In the genomic region with DNA sequence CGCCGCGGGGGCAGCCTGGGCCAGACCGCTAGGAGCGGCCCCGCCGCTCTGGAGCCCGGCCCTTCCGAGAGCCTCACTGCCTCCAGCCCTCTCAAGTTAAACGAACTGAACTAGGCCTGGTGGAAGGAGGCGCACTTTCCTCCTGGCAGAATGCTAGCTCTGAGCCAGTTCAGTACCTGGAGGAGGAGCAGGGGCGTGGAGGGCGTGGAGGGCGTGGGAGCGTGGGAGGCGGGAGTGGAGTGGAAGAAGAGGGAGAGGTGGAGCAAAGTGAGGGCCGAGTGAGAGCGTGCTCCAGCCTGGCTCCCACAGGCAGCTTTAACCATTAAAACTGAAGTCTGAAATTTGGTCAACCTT, we compare ENCODE assay signal across 12 cellular contexts. TPM values are rescaled to one million over a fixed set of nuclear protein-coding genes. Genes with fewer than 3 reads are reported as not detected.
A peak's percentile ranks its signal among the peaks of the same experiment; 100 is the strongest.
DNase-seq lines count a peak whose midpoint lies in the region; ATAC-seq and TF ChIP-seq lines count a peak whose summit lies in the region.
"Had no signal": no experiment of that assay in that cellular context is flagged by ENCODE, and none has a peak within 500 bp of the region (broad histone marks: within the 10 kb centered on the region; RNA-seq: fewer than 3 reads in every experiment).

No MANE protein-coding gene starts in this region.

- CTCF ChIA-PET in HCT116 (lab: Charles Lee) = interaction anchor here (0.8 to 1.7 kb wide), 2 partner anchors 9 to 115 kb away, joined by 3 to 7 read pairs; a partner anchor contains a TSS

- no peaks in the 10 kb centered on the region for H3K9me3 ChIP-seq in HCT116 (ENCODE audit: control insufficient read depth in 1 of 2, insufficient read depth in 1 of 2, low read depth in 1 of 2, low read length in 2 of 2)
- no peaks in the 10 kb centered on the region for H3K9me3 ChIP-seq in colonic mucosa
- H3K9me3 ChIP-seq in neutrophil = no peaks in the 10 kb centered on the region

- H3K4me1 Mint-ChIP-seq in stimulated activated naive B cell treated with anti-CD40 and anti-IgM and Interleukin-4, amounts not matched to agents 10 μg/mL and 1 μg/mL and 100 μg/mL, for 72 hours = peaks cover 35 to 40% of the 10 kb centered on the region in 2 donors

- POLR2A ChIA-PET in HCT116 (lab: Charles Lee) = no interaction called here

- H3K27me3 ChIP-seq in HCT116 (ENCODE audit: insufficient read depth, low read length) (0 out of 2 replicates have a peak, but pooled peaks cover 4% of the 10 kb centered on the region), colonic mucosa (no peaks in the 10 kb centered on the region), neutrophil (no peaks in the 10 kb centered on the region)

- H3K4me3 Mint-ChIP-seq in stimulated activated naive B cell treated with anti-CD40 and anti-IgM and Interleukin-4, amounts not matched to agents 10 μg/mL and 1 μg/mL and 100 μg/mL, for 72 hours = no peak overlapping the region
- H3K4me3 Mint-ChIP-seq: activated CD4-positive, alpha-beta T cell treated with anti-CD3 and anti-CD28 coated beads, Interleukin-2, amount 10 ng/mL, durations not matched to agents 7 days and 5 days; T-helper 2 cell treated with Interferon-gamma antibody and Interleukin-4, amounts not matched to agents 5 μg/mL and 100 μg/mL, for 36 hours had no signal

- DNase-seq in HCT116 (ENCODE audit: low read depth, low spot score) (no peak), colonic mucosa (no peak), DMS79 treated with DMSO at 0.1 percent for 48 hours (lab: John Stamatoyannopoulos, UW) (no peak)
- DNase-seq in stimulated activated naive B cell treated with anti-CD40 and anti-IgM and Interleukin-4, amounts not matched to agents 10 μg/mL and 1 μg/mL and 100 μg/mL, for 72 hours = no peak
- DNase-seq in NK-92 treated with Interleukin-12 subunit alpha and Interleukin-12 subunit beta, amount 100 ng/mL, for 24 hours (lab: John Stamatoyannopoulos, UW) = no peak
- DNase-seq: activated CD4-positive, alpha-beta T cell treated with anti-CD3 and anti-CD28 coated beads, Interleukin-2, amount 10 ng/mL, durations not matched to agents 7 days and 5 days; NCI-H187; NCI-H748 treated with DMSO at 0.1 percent for 48 hours; RPMI8226 had no signal

- no peak overlapping the region for H3K27ac Mint-ChIP-seq in stimulated activated naive B cell treated with anti-CD40 and anti-IgM and Interleukin-4, amounts not matched to agents 10 μg/mL and 1 μg/mL and 100 μg/mL, for 72 hours
- H3K27ac Mint-ChIP-seq: activated CD4-positive, alpha-beta T cell treated with anti-CD3 and anti-CD28 coated beads, Interleukin-2, amount 10 ng/mL, durations not matched to agents 7 days and 5 days; progenitor cell of endocrine pancreas had no signal

- H3K36me3 Mint-ChIP-seq in stimulated activated naive B cell treated with anti-CD40 and anti-IgM and Interleukin-4, amounts not matched to agents 10 μg/mL and 1 μg/mL and 100 μg/mL, for 72 hours = peaks cover 5 to 23% of the 10 kb centered on the region in 2 donors

- intact Hi-C loops in HCT116 (cut with micrococcal nuclease) = no loop called here
- intact Hi-C loops in colonic mucosa (cut with DNase I) = no loop called here

- H3K9ac ChIP-seq in HCT116 (ENCODE audit: low read length) = no peak overlapping the region
- H3K9ac ChIP-seq in colonic mucosa (ENCODE audit: low read depth in 2 of 2, low read length in 2 of 2) = no peak overlapping the region

- peak; percentile 14; the same call in 1 of the 2 replicates for ATAC-seq in HCT116
- ATAC-seq in stimulated activated naive B cell treated with anti-CD40 and anti-IgM and Interleukin-4, amounts not matched to agents 10 μg/mL and 1 μg/mL and 100 μg/mL, for 72 hours (replicated peaks) = no peak

- TF ChIP-seq RAD21 in HCT116 (IDR thresholded peaks at IDR 0.05; ENCODE audit: low read depth) = no peak

- no peaks in the 10 kb centered on the region for H3K9me3 Mint-ChIP-seq in stimulated activated naive B cell treated with anti-CD40 and anti-IgM and Interleukin-4, amounts not matched to agents 10 μg/mL and 1 μg/mL and 100 μg/mL, for 72 hours
- H3K9me3 Mint-ChIP-seq: activated CD4-positive, alpha-beta T cell treated with anti-CD3 and anti-CD28 coated beads, Interleukin-2, amount 10 ng/mL, durations not matched to agents 7 days and 5 days; T-helper 2 cell treated with Interferon-gamma antibody and Interleukin-4, amounts not matched to agents 5 μg/mL and 100 μg/mL, for 36 hours had no signal

- TF ChIP-seq POLR2A in HCT116 (IDR thresholded peaks at IDR 0.05; ENCODE audit: borderline replicate concordance, extremely low read depth, insufficient read depth, insufficient read length) = no peak

- no peak for TF ChIP-seq CTCF in HCT116 (IDR thresholded peaks at IDR 0.05 in 2 of 3, conservative IDR thresholded peaks at IDR 0.05 in 1 of 3; ENCODE audit: borderline replicate concordance in 1 of 3, insufficient read depth in 1 of 3, low read depth in 2 of 3, low read length in 2 of 3)
- TF ChIP-seq CTCF in colonic mucosa (IDR thresholded peaks at IDR 0.05) = no peak
- TF ChIP-seq CTCF in neutrophil (IDR thresholded peaks at IDR 0.05) = no peak

- no peak overlapping the region for H2AFZ ChIP-seq in HCT116 (ENCODE audit: low read depth, low read length, poor library complexity, severe bottlenecking)

- H3K4me2 ChIP-seq in HCT116 (ENCODE audit: low read length) = peak overlapping the region; percentile 47

- no peaks in the 10 kb centered on the region for H4K20me1 ChIP-seq in HCT116 (ENCODE audit: insufficient read depth)

- RAD21 ChIA-PET in HCT116 (lab: Charles Lee; ENCODE audit: low non-redundant PET in 1 of 2, low total read pairs in 2 of 2, uncharacterized antibody in 2 of 2, unreplicated experiment in 2 of 2) = no interaction called here

- H3K36me3 ChIP-seq in HCT116 (ENCODE audit: control insufficient read depth in 1 of 2, insufficient read depth in 2 of 2, low read length in 2 of 2) (no peaks in the 10 kb centered on the region), colonic mucosa (no peaks in the 10 kb centered on the region), neutrophil (peaks cover 41% of the 10 kb centered on the region)

- no peaks in the 10 kb centered on the region for H3K79me2 ChIP-seq in HCT116 (ENCODE audit: insufficient read depth, low read length)

- BruUV-seq in HCT116 (replicated peaks; lab: Mats Ljungman, UMichigan) = no TSS peak

- H3K4me3 ChIP-seq in HCT116 (replicated peaks in 1 of 2; ENCODE audit: low read depth in 1 of 2, low read length in 2 of 2) (no peak overlapping the region), colonic mucosa (peak overlapping the region; percentile 2), neutrophil (ENCODE audit: low read depth in 1 of 2, low read length in 1 of 2) (peak overlapping the region; percentile 54 to 74)

- peaks cover 12 to 17% of the 10 kb centered on the region in 2 donors for H3K27me3 Mint-ChIP-seq in stimulated activated naive B cell treated with anti-CD40 and anti-IgM and Interleukin-4, amounts not matched to agents 10 μg/mL and 1 μg/mL and 100 μg/mL, for 72 hours

- peaks cover 11 to 24% of the 10 kb centered on the region in 2 experiments for H3K4me1 ChIP-seq in HCT116 (ENCODE audit: control insufficient read depth in 1 of 2, insufficient read depth in 2 of 2, low read length in 2 of 2)
- peaks cover 5% of the 10 kb centered on the region for H3K4me1 ChIP-seq in colonic mucosa
- peaks cover 91 to 93% of the 10 kb centered on the region in 2 experiments for H3K4me1 ChIP-seq in neutrophil (ENCODE audit: control insufficient read depth in 1 of 2, insufficient read depth in 1 of 2, low read depth in 1 of 2, low read length in 1 of 2)

- H3K27ac ChIP-seq in HCT116 (ENCODE audit: low read depth, low read length) (no peak overlapping the region; the same call in 1 of the 2 replicates), colonic mucosa (no peak overlapping the region), neutrophil (peak overlapping the region; percentile 97)

- no peaks in the 10 kb centered on the region for H3K9me2 ChIP-seq in HCT116 (ENCODE audit: insufficient read depth)

TF ChIP-seq in HCT116, 20 proteins besides CTCF, POLR2A, EP300 and RAD21 (continues in another document):
- TF ChIP-seq EGR1 (IDR thresholded peaks at IDR 0.05; ENCODE audit: low read depth) = no peak
- TF ChIP-seq, protein P1, sequence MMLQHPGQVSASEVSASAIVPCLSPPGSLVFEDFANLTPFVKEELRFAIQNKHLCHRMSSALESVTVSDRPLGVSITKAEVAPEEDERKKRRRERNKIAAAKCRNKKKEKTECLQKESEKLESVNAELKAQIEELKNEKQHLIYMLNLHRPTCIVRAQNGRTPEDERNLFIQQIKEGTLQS (IDR thresholded peaks at IDR 0.05) = no peak
- no peak for TF ChIP-seq ZFX (IDR thresholded peaks at IDR 0.05)
- TF ChIP-seq POLR2AphosphoS5 (IDR thresholded peaks at IDR 0.05; ENCODE audit: low read depth, low read length) = no peak
- TF ChIP-seq, protein P2, sequence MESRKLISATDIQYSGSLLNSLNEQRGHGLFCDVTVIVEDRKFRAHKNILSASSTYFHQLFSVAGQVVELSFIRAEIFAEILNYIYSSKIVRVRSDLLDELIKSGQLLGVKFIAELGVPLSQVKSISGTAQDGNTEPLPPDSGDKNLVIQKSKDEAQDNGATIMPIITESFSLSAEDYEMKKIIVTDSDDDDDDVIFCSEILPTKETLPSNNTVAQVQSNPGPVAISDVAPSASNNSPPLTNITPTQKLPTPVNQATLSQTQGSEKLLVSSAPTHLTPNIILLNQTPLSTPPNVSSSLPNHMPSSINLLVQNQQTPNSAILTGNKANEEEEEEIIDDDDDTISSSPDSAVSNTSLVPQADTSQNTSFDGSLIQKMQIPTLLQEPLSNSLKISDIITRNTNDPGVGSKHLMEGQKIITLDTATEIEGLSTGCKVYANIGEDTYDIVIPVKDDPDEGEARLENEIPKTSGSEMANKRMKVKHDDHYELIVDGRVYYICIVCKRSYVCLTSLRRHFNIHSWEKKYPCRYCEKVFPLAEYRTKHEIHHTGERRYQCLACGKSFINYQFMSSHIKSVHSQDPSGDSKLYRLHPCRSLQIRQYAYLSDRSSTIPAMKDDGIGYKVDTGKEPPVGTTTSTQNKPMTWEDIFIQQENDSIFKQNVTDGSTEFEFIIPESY (IDR thresholded peaks at IDR 0.05; ENCODE audit: extremely low read depth, insufficient replicate concordance, low read length) = no peak
- TF ChIP-seq CBX3 (IDR thresholded peaks at IDR 0.05; ENCODE audit: low read depth) = no peak
- TF ChIP-seq TCF7L2 (IDR thresholded peaks at IDR 0.05; ENCODE audit: borderline replicate concordance, extremely low read depth, insufficient read depth, insufficient read length) = no peak

RNA-seq across cellular contexts. Expression of a gene that starts 5.3 kb away (rescaled TPM):
- total RNA-seq in HCT116 (2021; ENCODE audit: unreplicated experiment) = 14.8 TPM
- polyA plus RNA-seq in HCT116 (2012) = 10.4 and 12.6 TPM in 2 replicates
- 1 to 10 TPM; 1.5 to 4.0 TPM for total RNA-seq in colonic mucosa

RNA-seq across cellular contexts. Expression of a gene that starts 6.6 kb away (rescaled TPM):
- total RNA-seq in HCT116 (2021; ENCODE audit: unreplicated experiment) (15.4 TPM), colonic mucosa (1 to 10 TPM; 2.7 to 7.8 TPM)
- 7.1 and 7.9 TPM in 2 replicates for polyA plus RNA-seq in HCT116 (2012)

RNA-seq across cellular contexts. Expression of a gene that starts 8.8 kb away (rescaled TPM):
- total RNA-seq in HCT116 (2021; ENCODE audit: unreplicated experiment) (0.22 TPM), colonic mucosa (10 to 100 TPM in 1 of 2 donors, 1 to 10 TPM in 1; 7.7 to 12.9 TPM)
- polyA plus RNA-seq in HCT116 (2012) = 0.07 TPM in 1 of 2 replicates, not detected in the other

RNA-seq across cellular contexts. Expression of a gene that starts 16.9 kb away (rescaled TPM):
- total RNA-seq in HCT116 (2021; ENCODE audit: unreplicated experiment) (39.4 TPM), colonic mucosa (10 to 100 TPM; 23.8 to 49.8 TPM)
- polyA plus RNA-seq in HCT116 (2012) = 18.4 and 18.7 TPM in 2 replicates

RNA-seq across cellular contexts. Expression of a gene that starts 17.0 kb away (rescaled TPM):
- 34.7 TPM for total RNA-seq in HCT116 (2021; ENCODE audit: unreplicated experiment)
- 30.8 and 34.3 TPM in 2 replicates for polyA plus RNA-seq in HCT116 (2012)
- 10 to 100 TPM; 38.0 to 42.4 TPM for total RNA-seq in colonic mucosa

Comparison
In these comparisons a context has a peak if more than half of its experiments do, and no peak if none do; other contexts are left out.
1. H3K4me3 ChIP-seq: peak in colonic mucosa (single experiment) and neutrophil (2 of 2); none in HCT116 (0 of 2).